ENCODE assay signal across 16 cellular contexts in the genomic region with DNA sequence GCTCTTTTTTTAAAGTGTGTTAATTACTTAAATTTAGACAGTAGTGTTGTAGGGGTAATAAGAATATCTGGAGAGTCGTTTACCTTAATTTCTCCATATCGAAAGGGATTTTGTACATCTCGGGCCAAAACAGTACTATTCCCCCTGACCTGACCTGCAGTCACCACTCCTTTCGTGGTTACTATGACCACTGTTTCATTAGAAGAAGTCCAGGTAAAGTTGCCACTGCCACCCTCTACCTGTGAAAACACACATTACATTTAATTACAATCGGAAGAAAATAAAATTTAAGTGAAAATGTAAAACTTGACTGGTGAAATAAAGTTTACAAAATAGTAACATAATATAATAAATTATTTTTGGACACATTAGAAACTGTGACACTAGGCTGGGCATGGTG.
"Had no signal": no experiment of that assay in that cellular context is flagged by ENCODE, and none has a peak within 500 bp of the region (broad histone marks: within the 10 kb centered on the region; RNA-seq: fewer than 3 reads in every experiment).

No MANE protein-coding gene starts in this region.

- H3K4me3 ChIP-seq: left ventricle myocardium inferior, right atrium auricular region had no signal

- H3K9me3 ChIP-seq: left ventricle myocardium inferior, right atrium auricular region had no signal

- H3K4me3 Mint-ChIP-seq: activated CD4-positive, alpha-beta T cell treated with anti-CD3 and anti-CD28 coated beads for 36 hours; activated CD8-positive, alpha-beta T cell treated with anti-CD3 and anti-CD28 coated beads for 36 hours; dendritic cell treated with granulocyte-macrophage colony-stimulating factor and Interleukin-4, amounts not matched to agents 40 ng/mL and 50 ng/mL, for 4 days; memory B cell; natural killer cell treated with Interleukin-12 subunit alpha and Interleukin-12 subunit beta and Interleukin-15 and Interleukin-18, amount 100 ng/mL, for 72 hours; stimulated activated memory B cell treated with anti-CD40 and anti-IgM and Interleukin-4, amounts not matched to agents 10 μg/mL and 1 μg/mL and 100 μg/mL, for 72 hours had no signal

- H3K36me3 Mint-ChIP-seq: memory B cell; natural killer cell treated with Interleukin-12 subunit alpha and Interleukin-12 subunit beta and Interleukin-15 and Interleukin-18, amount 100 ng/mL, for 72 hours; stimulated activated memory B cell treated with anti-CD40 and anti-IgM and Interleukin-4, amounts not matched to agents 10 μg/mL and 1 μg/mL and 100 μg/mL, for 72 hours had no signal

- DNase-seq: activated CD4-positive, alpha-beta T cell treated with anti-CD3 and anti-CD28 coated beads for 36 hours; activated CD8-positive, alpha-beta memory T cell treated with anti-CD3 and anti-CD28 coated beads, Interleukin-2, amount 50 U/mL, for 4 hours; activated CD8-positive, alpha-beta T cell treated with anti-CD3 and anti-CD28 coated beads for 36 hours; activated naive CD4-positive, alpha-beta T cell; anterior cingulate cortex; cerebellar nuclear complex; erythroblast; kidney; left ventricle myocardium inferior; occipital lobe; stimulated activated CD4-positive, alpha-beta T cell treated with anti-CD3 and anti-CD28 coated beads, Interleukin-2, amount 100 ng/mL, for 48 hours had no signal

- H3K4me1 ChIP-seq: left ventricle myocardium inferior, right atrium auricular region had no signal

- H3K27ac ChIP-seq: left ventricle myocardium inferior, right atrium auricular region had no signal

- H3K27ac Mint-ChIP-seq: activated CD4-positive, alpha-beta T cell treated with anti-CD3 and anti-CD28 coated beads for 36 hours; activated CD8-positive, alpha-beta T cell treated with anti-CD3 and anti-CD28 coated beads for 36 hours; dendritic cell treated with granulocyte-macrophage colony-stimulating factor and Interleukin-4, amounts not matched to agents 40 ng/mL and 50 ng/mL, for 4 days; memory B cell; natural killer cell treated with Interleukin-12 subunit alpha and Interleukin-12 subunit beta and Interleukin-15 and Interleukin-18, amount 100 ng/mL, for 72 hours; stimulated activated memory B cell treated with anti-CD40 and anti-IgM and Interleukin-4, amounts not matched to agents 10 μg/mL and 1 μg/mL and 100 μg/mL, for 72 hours had no signal

- H3K36me3 ChIP-seq: left ventricle myocardium inferior, right atrium auricular region had no signal

- H3K27me3 Mint-ChIP-seq: activated CD4-positive, alpha-beta T cell treated with anti-CD3 and anti-CD28 coated beads for 36 hours; activated CD8-positive, alpha-beta T cell treated with anti-CD3 and anti-CD28 coated beads for 36 hours; memory B cell; natural killer cell treated with Interleukin-12 subunit alpha and Interleukin-12 subunit beta and Interleukin-15 and Interleukin-18, amount 100 ng/mL, for 72 hours; stimulated activated memory B cell treated with anti-CD40 and anti-IgM and Interleukin-4, amounts not matched to agents 10 μg/mL and 1 μg/mL and 100 μg/mL, for 72 hours had no signal

- H3K9me3 Mint-ChIP-seq: activated CD8-positive, alpha-beta T cell treated with anti-CD3 and anti-CD28 coated beads for 36 hours; dendritic cell treated with granulocyte-macrophage colony-stimulating factor and Interleukin-4, amounts not matched to agents 40 ng/mL and 50 ng/mL, for 4 days; natural killer cell treated with Interleukin-12 subunit alpha and Interleukin-12 subunit beta and Interleukin-15 and Interleukin-18, amount 100 ng/mL, for 72 hours had no signal
